In genomic region chr18:4068552-4069158, GRCh38 we compare ENCODE assay signal across 8 cellular contexts.
DNase-seq lines count a peak whose midpoint lies in the region; ATAC-seq, FAIRE-seq and TF ChIP-seq lines count a peak whose summit lies in the region.

No MANE protein-coding gene starts in this region.

- no peaks in the 10 kb centered on the region for H3K36me3 Mint-ChIP-seq in activated T-cell treated with anti-CD3 and anti-CD28 coated beads, Interleukin-2, amount 50 U/mL, for 24 hours (ENCODE audit: low read depth)
- no peaks in the 10 kb centered on the region for H3K36me3 Mint-ChIP-seq in T-helper 2 cell treated with Interferon-gamma antibody and Interleukin-4, amounts not matched to agents 5 μg/mL and 100 μg/mL, for 36 hours (ENCODE audit: low read depth)
- no peaks in the 10 kb centered on the region for H3K36me3 Mint-ChIP-seq in naive thymus-derived CD8-positive, alpha-beta T cell
- no peaks in the 10 kb centered on the region for H3K36me3 Mint-ChIP-seq in activated T-helper 2 cell treated with anti-CD3 and anti-CD28 coated beads, Interferon-gamma antibody, Interleukin-2, Interleukin-4, amounts not matched to agents 10 μg/mL and 5 μg/mL and 100 μg/mL, durations not matched to agents 14 hours and 24 hours and 36 hours (ENCODE audit: low read depth)

- H3K27me3 ChIP-seq in endothelial cell of umbilical vein (ENCODE audit: control insufficient read depth in 2 of 2, insufficient read depth in 2 of 2, low read length in 2 of 2): no peaks in the 10 kb centered on the region

- no peak overlapping the region for H2AFZ ChIP-seq in endothelial cell of umbilical vein (ENCODE audit: low read depth, low read length)

- peak; percentile 59 for TF ChIP-seq CTCF in NB4 (IDR thresholded peaks at IDR 0.05; ENCODE audit: low read depth, low read length)
- peak; percentile 52 to 66 for TF ChIP-seq CTCF in endothelial cell of umbilical vein (IDR thresholded peaks at IDR 0.05; ENCODE audit: extremely low read depth in 1 of 2, insufficient read depth in 1 of 2, low read depth in 1 of 2, low read length in 2 of 2)

- H3K9ac ChIP-seq in endothelial cell of umbilical vein (replicated peaks; ENCODE audit: extremely low read depth, insufficient read depth, low read length): no peak overlapping the region

- no peaks in the 10 kb centered on the region for H3K9me3 ChIP-seq in endothelial cell of umbilical vein (replicated peaks; ENCODE audit: control insufficient read depth, insufficient read depth, low read length)

- peaks cover 15% of the 10 kb centered on the region for H3K27me3 Mint-ChIP-seq in activated T-cell treated with anti-CD3 and anti-CD28 coated beads, Interleukin-2, amount 50 U/mL, for 24 hours
- H3K27me3 Mint-ChIP-seq in T-helper 2 cell treated with Interferon-gamma antibody and Interleukin-4, amounts not matched to agents 5 μg/mL and 100 μg/mL, for 36 hours (ENCODE audit: low read depth): no peaks in the 10 kb centered on the region
- H3K27me3 Mint-ChIP-seq in naive thymus-derived CD8-positive, alpha-beta T cell: peaks cover 0 to 49% (median 10%) of the 10 kb centered on the region in 5 donors
- no peaks in the 10 kb centered on the region for H3K27me3 Mint-ChIP-seq in activated T-helper 2 cell treated with anti-CD3 and anti-CD28 coated beads, Interferon-gamma antibody, Interleukin-2, Interleukin-4, amounts not matched to agents 10 μg/mL and 5 μg/mL and 100 μg/mL, durations not matched to agents 14 hours and 24 hours and 36 hours (ENCODE audit: low read depth)

- CTCF ChIA-PET in endothelial cell of umbilical vein (lab: Charles Lee): interaction anchor here (0.6 to 1.3 kb wide), 9 partner anchors 23 to 989 kb away, joined by 3 to 11 read pairs (median 3); no protein-coding TSS in a partner anchor

- H3K79me2 ChIP-seq in endothelial cell of umbilical vein (ENCODE audit: control insufficient read depth, insufficient read depth, low read length): no peaks in the 10 kb centered on the region

- ATAC-seq in naive thymus-derived CD8-positive, alpha-beta T cell: peak in 1 of 2 donors; percentile 42

- H3K4me3 ChIP-seq in NB4 (ENCODE audit: low read depth, low read length): no peak overlapping the region
- no peak overlapping the region for H3K4me3 ChIP-seq in endothelial cell of umbilical vein (replicated peaks in 1 of 3; ENCODE audit: insufficient read depth in 1 of 3, low read depth in 1 of 3, low read length in 3 of 3)

- H4K20me1 ChIP-seq in endothelial cell of umbilical vein (replicated peaks; ENCODE audit: control insufficient read depth, extremely low read depth, insufficient read depth, low read length): no peaks in the 10 kb centered on the region

- H3K27ac ChIP-seq in endothelial cell of umbilical vein (ENCODE audit: insufficient read depth, low read depth, low read length): no peak overlapping the region

- no peak overlapping the region for H3K4me2 ChIP-seq in endothelial cell of umbilical vein (ENCODE audit: insufficient read depth, low read length)

- DNase-seq in activated T-cell treated with anti-CD3 and anti-CD28 coated beads for 4 hours (peak; percentile 10), HCEC 1CT (peak; percentile 19), NB4 (ENCODE audit: low read depth) (peak; percentile 46), endothelial cell of umbilical vein (ENCODE audit: low read depth, low spot score) (peak; percentile 58)
- no peak for DNase-seq in activated T-cell treated with anti-CD3 and anti-CD28 coated beads, Interleukin-2, amount 50 U/mL, for 24 hours
- DNase-seq in T-helper 2 cell treated with Interferon-gamma antibody and Interleukin-4, amounts not matched to agents 5 μg/mL and 100 μg/mL, for 36 hours (ENCODE audit: low spot score): peak; percentile 12
- DNase-seq in naive thymus-derived CD8-positive, alpha-beta T cell: peak in 6 of 10 donors; percentile 1 to 30 (median 20)
- no peak for DNase-seq in activated T-helper 2 cell treated with anti-CD3 and anti-CD28 coated beads, Interferon-gamma antibody, Interleukin-2, Interleukin-4, amounts not matched to agents 10 μg/mL and 5 μg/mL and 100 μg/mL, durations not matched to agents 14 hours and 24 hours and 36 hours (ENCODE audit: low spot score)

- dilution Hi-C loops in endothelial cell of umbilical vein (cut with MboI; ENCODE audit: extremely low pct_ligation_motif_present, low sequenced_read_pairs): no loop called here

- peaks cover 5% of the 10 kb centered on the region for H3K9me3 Mint-ChIP-seq in activated T-cell treated with anti-CD3 and anti-CD28 coated beads, Interleukin-2, amount 50 U/mL, for 24 hours
- no peaks in the 10 kb centered on the region for H3K9me3 Mint-ChIP-seq in T-helper 2 cell treated with Interferon-gamma antibody and Interleukin-4, amounts not matched to agents 5 μg/mL and 100 μg/mL, for 36 hours
- H3K9me3 Mint-ChIP-seq in naive thymus-derived CD8-positive, alpha-beta T cell: peaks cover 0 to 23% (median 6%) of the 10 kb centered on the region in 9 donors
- H3K9me3 Mint-ChIP-seq in activated T-helper 2 cell treated with anti-CD3 and anti-CD28 coated beads, Interferon-gamma antibody, Interleukin-2, Interleukin-4, amounts not matched to agents 10 μg/mL and 5 μg/mL and 100 μg/mL, durations not matched to agents 14 hours and 24 hours and 36 hours: no peaks in the 10 kb centered on the region

- peaks cover 1% of the 10 kb centered on the region for H3K4me1 Mint-ChIP-seq in activated T-cell treated with anti-CD3 and anti-CD28 coated beads, Interleukin-2, amount 50 U/mL, for 24 hours (ENCODE audit: low read depth)
- no peaks in the 10 kb centered on the region for H3K4me1 Mint-ChIP-seq in T-helper 2 cell treated with Interferon-gamma antibody and Interleukin-4, amounts not matched to agents 5 μg/mL and 100 μg/mL, for 36 hours (ENCODE audit: low read depth)
- H3K4me1 Mint-ChIP-seq in naive thymus-derived CD8-positive, alpha-beta T cell: no peaks in the 10 kb centered on the region
- no peaks in the 10 kb centered on the region for H3K4me1 Mint-ChIP-seq in activated T-helper 2 cell treated with anti-CD3 and anti-CD28 coated beads, Interferon-gamma antibody, Interleukin-2, Interleukin-4, amounts not matched to agents 10 μg/mL and 5 μg/mL and 100 μg/mL, durations not matched to agents 14 hours and 24 hours and 36 hours (ENCODE audit: low read depth)

- intact Hi-C loops in endothelial cell of umbilical vein (cut with micrococcal nuclease): loop anchor here (1.0 to 5.0 kb wide), 3 partner anchors 56 to 364 kb away; no protein-coding TSS in a partner anchor
- intact Hi-C loops in activated T-helper 2 cell treated with anti-CD3 and anti-CD28 coated beads, Interferon-gamma antibody, Interleukin-2, Interleukin-4, amounts not matched to agents 10 μg/mL and 5 μg/mL and 100 μg/mL, durations not matched to agents 14 hours and 24 hours and 36 hours (cut with micrococcal nuclease): loop anchor here (1.0 kb wide), 1 partner anchor 297 kb away; no protein-coding TSS in a partner anchor

- H3K9me1 ChIP-seq in endothelial cell of umbilical vein (replicated peaks; ENCODE audit: control insufficient read depth, extremely low read depth, insufficient read depth, low read length): no peaks in the 10 kb centered on the region

- no TSS peak for BruUV-seq in endothelial cell of umbilical vein (replicated peaks; lab: Mats Ljungman, UMichigan)

- no peaks in the 10 kb centered on the region for H3K4me1 ChIP-seq in endothelial cell of umbilical vein (ENCODE audit: control insufficient read depth, extremely low read depth, insufficient read depth, low read length)

- FAIRE-seq in endothelial cell of umbilical vein (lab: Jason Lieb, UNC): peak; percentile 87

- H3K27ac Mint-ChIP-seq in activated T-cell treated with anti-CD3 and anti-CD28 coated beads, Interleukin-2, amount 50 U/mL, for 24 hours: no peak overlapping the region
- H3K27ac Mint-ChIP-seq in T-helper 2 cell treated with Interferon-gamma antibody and Interleukin-4, amounts not matched to agents 5 μg/mL and 100 μg/mL, for 36 hours: no peak overlapping the region
- no peak overlapping the region for H3K27ac Mint-ChIP-seq in naive thymus-derived CD8-positive, alpha-beta T cell
- no peak overlapping the region for H3K27ac Mint-ChIP-seq in activated T-helper 2 cell treated with anti-CD3 and anti-CD28 coated beads, Interferon-gamma antibody, Interleukin-2, Interleukin-4, amounts not matched to agents 10 μg/mL and 5 μg/mL and 100 μg/mL, durations not matched to agents 14 hours and 24 hours and 36 hours

- H3K36me3 ChIP-seq in endothelial cell of umbilical vein (ENCODE audit: control insufficient read depth in 2 of 2, extremely low read depth in 1 of 2, insufficient read depth in 2 of 2, low read length in 2 of 2): no peaks in the 10 kb centered on the region

- no peak overlapping the region for H3K4me3 Mint-ChIP-seq in activated T-cell treated with anti-CD3 and anti-CD28 coated beads, Interleukin-2, amount 50 U/mL, for 24 hours
- H3K4me3 Mint-ChIP-seq in T-helper 2 cell treated with Interferon-gamma antibody and Interleukin-4, amounts not matched to agents 5 μg/mL and 100 μg/mL, for 36 hours: no peak overlapping the region
- no peak overlapping the region for H3K4me3 Mint-ChIP-seq in naive thymus-derived CD8-positive, alpha-beta T cell
- no peak overlapping the region for H3K4me3 Mint-ChIP-seq in activated T-helper 2 cell treated with anti-CD3 and anti-CD28 coated beads, Interferon-gamma antibody, Interleukin-2, Interleukin-4, amounts not matched to agents 10 μg/mL and 5 μg/mL and 100 μg/mL, durations not matched to agents 14 hours and 24 hours and 36 hours (ENCODE audit: low read depth)

- TF ChIP-seq POLR2A in NB4 (IDR thresholded peaks at IDR 0.05; ENCODE audit: extremely low read depth, insufficient read length) (no peak), endothelial cell of umbilical vein (IDR thresholded peaks at IDR 0.05; ENCODE audit: low read depth, low read length) (no peak)

- POLR2A ChIA-PET in endothelial cell of umbilical vein (lab: Charles Lee): no interaction called here
- POLR2A ChIA-PET in naive thymus-derived CD8-positive, alpha-beta T cell (lab: Charles Lee): no interaction called here

TF ChIP-seq in endothelial cell of umbilical vein, 7 proteins besides CTCF, POLR2A, EP300 and RAD21:
- TF ChIP-seq MAX (IDR thresholded peaks at IDR 0.05; ENCODE audit: insufficient read depth, insufficient read length): no peak
- no peak for TF ChIP-seq MYC (IDR thresholded peaks at IDR 0.05; ENCODE audit: low read depth, low read length)
- no peak for TF ChIP-seq POLR2AphosphoS5 (IDR thresholded peaks at IDR 0.05; ENCODE audit: insufficient read depth, low read depth, low read length)
- no peak for TF ChIP-seq EZH2 (IDR thresholded peaks at IDR 0.05; ENCODE audit: borderline replicate concordance, low read depth, low read length, severe bottlenecking)
- no peak for TF ChIP-seq JUN (IDR thresholded peaks at IDR 0.05; ENCODE audit: borderline replicate concordance, insufficient read depth, insufficient read length, low read depth)
- no peak for TF ChIP-seq FOS (IDR thresholded peaks at IDR 0.05; ENCODE audit: borderline replicate concordance, insufficient read depth, low read length)
- TF ChIP-seq GATA2 (IDR thresholded peaks at IDR 0.05; ENCODE audit: insufficient read depth, insufficient read length, low read depth, low read length): no peak

Comparison
In these comparisons a context has a peak if more than half of its experiments do, and no peak if none do; other contexts are left out.
1. DNase-seq: peak in activated T-cell treated with anti-CD3 and anti-CD28 coated beads for 4 hours (single experiment), HCEC 1CT (single experiment), NB4 (single experiment), T-helper 2 cell treated with Interferon-gamma antibody and Interleukin-4, amounts not matched to agents 5 μg/mL and 100 μg/mL, for 36 hours (single experiment), endothelial cell of umbilical vein (single experiment) and naive thymus-derived CD8-positive, alpha-beta T cell (6 of 10); none in activated T-cell treated with anti-CD3 and anti-CD28 coated beads, Interleukin-2, amount 50 U/mL, for 24 hours (single experiment) and activated T-helper 2 cell treated with anti-CD3 and anti-CD28 coated beads, Interferon-gamma antibody, Interleukin-2, Interleukin-4, amounts not matched to agents 10 μg/mL and 5 μg/mL and 100 μg/mL, durations not matched to agents 14 hours and 24 hours and 36 hours (single experiment).